Comparison of ENCODE assay signal across 2 cellular contexts in genomic region chr20:50671010-50671409, GRCh38.
TF ChIP-seq lines count a peak whose summit lies in the region.
"Not testable (repeated sequence)": the region's sequence is repeated elsewhere in the genome, so short reads cannot be mapped to it uniquely, and the experiment has no call there.

No MANE protein-coding gene starts in this region.

TF ChIP-seq in HEK293, 187 proteins besides CTCF, POLR2A, EP300 and RAD21:
- TF ChIP-seq ZFHX2 (tag by site-specific recombination; conservative IDR thresholded peaks at IDR 0.05) (peak; percentile 77), EGR2 (tag by site-specific recombination; IDR thresholded peaks at IDR 0.05; ENCODE audit: low read depth) (peak; percentile 65)

TF ChIP-seq in HepG2, 621 proteins besides CTCF, POLR2A, EP300 and RAD21:
- TF ChIP-seq CREM (IDR thresholded peaks at IDR 0.05) (0 out of 2 replicates have a peak, but pooled peaks have one; percentile 3), LCORL (IDR thresholded peaks at IDR 0.05) (0 out of 2 replicates have a peak, but pooled peaks have one; percentile 26)
- TF ChIP-seq CREM, LCORL (CRISPR knock-in tag; IDR thresholded peaks at IDR 0.05): not testable (repeated sequence)
